ENCODE assay signal across 8 cellular contexts in genomic region chr5:33470544-33470943, GRCh38. TPM values are rescaled to one million over a fixed set of nuclear protein-coding genes. Genes with fewer than 3 reads are reported as not detected.
A peak's percentile ranks its signal among the peaks of the same experiment; 100 is the strongest.
DNase-seq lines count a peak whose midpoint lies in the region; ATAC-seq and TF ChIP-seq lines count a peak whose summit lies in the region.

No MANE protein-coding gene starts in this region.

- in situ Hi-C loops in astrocyte of the spinal cord (cut with HindIII; ENCODE audit: low sequenced_read_pairs) = no loop called here

- peak; percentile 68 for TF ChIP-seq CTCF in astrocyte of the spinal cord (IDR thresholded peaks at IDR 0.05; ENCODE audit: low read depth, low read length)
- TF ChIP-seq CTCF in mesothelial cell of epicardium (IDR thresholded peaks at IDR 0.05; ENCODE audit: unreplicated experiment) = no peak
- no peak for TF ChIP-seq CTCF in MM.1S (IDR thresholded peaks at IDR 0.05; ENCODE audit: low read length)

- DNase-seq in GM03348 (ENCODE audit: low spot score) (peak; percentile 21), NCI-H146 (lab: John Stamatoyannopoulos, UW) (peak; percentile 74), astrocyte of the spinal cord (ENCODE audit: low read depth, low spot score) (peak; percentile 72), mesothelial cell of epicardium (ENCODE audit: low spot score in 2 of 2, unreplicated experiment in 2 of 2) (no peak), MM.1S (no peak), T1000 (lab: John Stamatoyannopoulos, UW) (no peak)

- no peaks in the 10 kb centered on the region for H3K27me3 Mint-ChIP-seq in mesothelial cell of epicardium (ENCODE audit: low read depth)

- H3K36me3 ChIP-seq in MM.1S (replicated peaks; ENCODE audit: insufficient read depth, low read length) = peaks cover 21% of the 10 kb centered on the region; the same call in 1 of the 2 replicates

- no peak overlapping the region for H3K4me3 Mint-ChIP-seq in mesothelial cell of epicardium

- H3K9me3 ChIP-seq in MM.1S (replicated peaks; ENCODE audit: insufficient read depth, low read length) = no peaks in the 10 kb centered on the region

- no peaks in the 10 kb centered on the region for H3K4me1 ChIP-seq in MM.1S (ENCODE audit: low read length)

- no peaks in the 10 kb centered on the region for H3F3A ChIP-seq in MM.1S (ENCODE audit: insufficient read depth, low read length)

- no peak overlapping the region for H2AFZ ChIP-seq in MM.1S (ENCODE audit: low read length)

- H3K27me3 ChIP-seq in MM.1S (replicated peaks; ENCODE audit: insufficient read depth, low read length) = no peaks in the 10 kb centered on the region

- H4K20me1 ChIP-seq in MM.1S (ENCODE audit: insufficient read depth, low read length) = no peaks in the 10 kb centered on the region

- peaks cover 60% of the 10 kb centered on the region for H3K36me3 Mint-ChIP-seq in mesothelial cell of epicardium

- no peaks in the 10 kb centered on the region for H3K9me2 ChIP-seq in MM.1S (replicated peaks; ENCODE audit: insufficient read depth, low read length)

- ATAC-seq in GM18861 (IDR thresholded peaks at IDR 0.05; ENCODE audit: unreplicated experiment) (no peak), HG03378 (IDR thresholded peaks at IDR 0.05; ENCODE audit: unreplicated experiment) (no peak)

- no peak overlapping the region for H3K27ac ChIP-seq in MM.1S (ENCODE audit: low read length)

- no peaks in the 10 kb centered on the region for H3K79me2 ChIP-seq in MM.1S (ENCODE audit: low read length)

- no peak overlapping the region for H3K9ac ChIP-seq in MM.1S (ENCODE audit: low read length)

- no peak overlapping the region for H3K4me2 ChIP-seq in MM.1S (ENCODE audit: low read depth, low read length)

- peaks cover 3% of the 10 kb centered on the region for H3K4me1 Mint-ChIP-seq in mesothelial cell of epicardium

- peak overlapping the region; percentile 27 for H3K27ac Mint-ChIP-seq in mesothelial cell of epicardium

- no peak overlapping the region for H3K4me3 ChIP-seq in astrocyte of the spinal cord (ENCODE audit: low read depth, low read length)
- H3K4me3 ChIP-seq in MM.1S (ENCODE audit: low read length) = no peak overlapping the region

- H3K9me3 Mint-ChIP-seq in mesothelial cell of epicardium = peaks cover 7% of the 10 kb centered on the region

RNA-seq across cellular contexts. Expression of gene TARS1, which starts 29.8 kb away (rescaled TPM):
- 114 to 119 TPM (median 117 TPM) in 3 replicates for total RNA-seq in mesothelial cell of epicardium

Comparison
In these comparisons a context has a peak if more than half of its experiments do, and no peak if none do; other contexts are left out.
1. DNase-seq: peak in GM03348 (single experiment), NCI-H146 (single experiment) and astrocyte of the spinal cord (single experiment); none in mesothelial cell of epicardium (0 of 2), MM.1S (single experiment) and T1000 (single experiment).